In genomic region chr7:3867847-3868246, GRCh38 we compare ENCODE assay signal across 24 cellular contexts.
A peak's percentile ranks its signal among the peaks of the same experiment; 100 is the strongest.
DNase-seq lines count a peak whose midpoint lies in the region; TF ChIP-seq lines count a peak whose summit lies in the region.
"Had no signal": no experiment of that assay in that cellular context is flagged by ENCODE, and none has a peak within 500 bp of the region (broad histone marks: within the 10 kb centered on the region; RNA-seq: fewer than 3 reads in every experiment).

No MANE protein-coding gene starts in this region.

- peaks cover 21% of the 10 kb centered on the region for H3K9me3 Mint-ChIP-seq in Calu3 (ENCODE audit: low read depth, unreplicated experiment)
- H3K9me3 Mint-ChIP-seq: activated CD4-positive, alpha-beta memory T cell treated with anti-CD3 and anti-CD28 coated beads, Interleukin-2, amount 10 ng/mL, durations not matched to agents 7 days and 5 days had no signal

- no TSS peak for BruUV-seq in Calu3 (replicated peaks; lab: Mats Ljungman, UMichigan)

- no peak overlapping the region for H3K4me3 ChIP-seq in fibroblast of pulmonary artery (replicated peaks; ENCODE audit: low read depth, low read length)
- H3K4me3 ChIP-seq: esophagus muscularis mucosa, K562, lower lobe of right lung, SK-N-MC had no signal

- no peak for TF ChIP-seq CTCF in fibroblast of pulmonary artery (IDR thresholded peaks at IDR 0.05; ENCODE audit: low read length, missing control alignments)
- TF ChIP-seq CTCF in Calu3 (IDR thresholded peaks at IDR 0.05; ENCODE audit: unreplicated experiment) = no peak

- CTCF ChIA-PET in Calu3 (lab: Charles Lee) = interaction anchor here (0.7 kb wide), 1 partner anchor 1048 kb away, joined by 5 read pairs; no protein-coding TSS in a partner anchor

- DNase-seq in A172 (ENCODE audit: low spot score) = peak; percentile 28
- peak; percentile 3 for DNase-seq in RPMI7951 (ENCODE audit: low read depth)
- peak; percentile 88 for DNase-seq in fibroblast of pulmonary artery (ENCODE audit: low read depth)
- peak; percentile 75 for DNase-seq in myocyte (ENCODE audit: low read depth)
- DNase-seq in NCI-H524 treated with DMSO at 0.1 percent for 48 hours (lab: John Stamatoyannopoulos, UW) = no peak
- no peak for DNase-seq in midbrain (lab: John Stamatoyannopoulos, UW)
- DNase-seq in NCI-H1092 (lab: John Stamatoyannopoulos, UW) = no peak
- no peak for DNase-seq in Calu3
- DNase-seq: activated CD4-positive, alpha-beta memory T cell treated with anti-CD3 and anti-CD28 coated beads, Interleukin-2, amount 10 ng/mL, durations not matched to agents 7 days and 5 days; activated CD8-positive, alpha-beta memory T cell treated with anti-CD3 and anti-CD28 coated beads, Interleukin-2, amount 50 U/mL, for 48 hours; activated naive CD4-positive, alpha-beta T cell treated with anti-CD3 and anti-CD28 coated beads, Interleukin-2, amount 50 U/mL, for 16 hours; cortex of kidney; DMS53; H9; lower lobe of right lung; MM.1S; NCI-H1436; NCI-H2107; NCI-H446; stimulated activated naive CD8-positive, alpha-beta T cell treated with anti-CD3 and anti-CD28 coated beads, Interleukin-15, Interleukin-2, amounts not matched to agents 100 U/mL and 50 U/mL, for 24 hours had no signal

- H3K4me1 Mint-ChIP-seq in Calu3 (ENCODE audit: low read depth, unreplicated experiment) = no peaks in the 10 kb centered on the region
- H3K4me1 Mint-ChIP-seq: activated CD4-positive, alpha-beta memory T cell treated with anti-CD3 and anti-CD28 coated beads, Interleukin-2, amount 10 ng/mL, durations not matched to agents 7 days and 5 days; H9 had no signal

- no peaks in the 10 kb centered on the region for H3K36me3 Mint-ChIP-seq in Calu3 (ENCODE audit: insufficient read depth, unreplicated experiment)

- intact Hi-C loops in Calu3 (cut with micrococcal nuclease; ENCODE audit: unreplicated experiment) = no loop called here

- H3K27ac Mint-ChIP-seq in Calu3 (ENCODE audit: unreplicated experiment) = no peak overlapping the region
- H3K27ac Mint-ChIP-seq: activated CD4-positive, alpha-beta memory T cell treated with anti-CD3 and anti-CD28 coated beads, Interleukin-2, amount 10 ng/mL, durations not matched to agents 7 days and 5 days; H9; T-helper 1 cell treated with Interleukin-12 subunit alpha and Interleukin-12 subunit beta and Interleukin-4 antibody, amounts not matched to agents 30 μg/mL and 1 μg/mL, for 36 hours had no signal

- H3K4me3 Mint-ChIP-seq in Calu3 (ENCODE audit: low read depth, unreplicated experiment) = no peak overlapping the region
- H3K4me3 Mint-ChIP-seq: activated CD4-positive, alpha-beta memory T cell treated with anti-CD3 and anti-CD28 coated beads, Interleukin-2, amount 10 ng/mL, durations not matched to agents 7 days and 5 days; H9; T-helper 1 cell treated with Interleukin-12 subunit alpha and Interleukin-12 subunit beta and Interleukin-4 antibody, amounts not matched to agents 30 μg/mL and 1 μg/mL, for 36 hours had no signal

- no peaks in the 10 kb centered on the region for H3K27me3 Mint-ChIP-seq in Calu3 (ENCODE audit: unreplicated experiment)

Comparison
In these comparisons a context has a peak if more than half of its experiments do, and no peak if none do; other contexts are left out.
1. DNase-seq: peak in A172 (single experiment), RPMI7951 (single experiment), fibroblast of pulmonary artery (single experiment) and myocyte (single experiment); none in NCI-H524 treated with DMSO at 0.1 percent for 48 hours (single experiment), midbrain (single experiment), NCI-H1092 (single experiment) and Calu3 (single experiment).